8 cellular contexts compared by ENCODE assay signal in the genomic region with DNA sequence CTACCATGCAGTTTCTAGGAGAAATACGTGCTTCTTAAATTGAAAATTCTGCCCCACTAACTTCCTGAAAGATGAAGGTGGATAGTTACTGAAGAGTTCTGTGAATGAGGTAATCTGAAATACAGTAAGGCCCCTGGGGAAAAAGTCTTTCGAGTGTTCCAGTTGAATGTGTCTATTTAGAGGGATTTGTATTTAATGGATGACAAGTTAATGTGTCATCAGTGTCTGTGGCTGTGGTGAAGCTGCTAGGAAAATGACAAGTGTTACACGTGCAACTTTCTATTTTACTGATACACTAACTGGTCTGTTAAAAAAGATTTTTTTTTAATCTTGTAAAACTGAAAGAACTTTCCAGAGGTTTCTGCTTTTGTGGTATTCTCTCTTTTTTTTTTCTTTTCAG.
A peak's percentile ranks its signal among the peaks of the same experiment; 100 is the strongest.
DNase-seq lines count a peak whose midpoint lies in the region; ATAC-seq and TF ChIP-seq lines count a peak whose summit lies in the region.

No MANE protein-coding gene starts in this region.

- H3K27ac ChIP-seq in BLaER1 treated with 17β-estradiol and CSF1 and Interleukin-3, amounts not matched to agents 10 nM and 100 nM = 0 out of 22 replicates have a peak overlapping the region, but pooled peaks of 1 of the 11 experiments have one; percentile 12
- H3K27ac ChIP-seq in trophoblast cell (ENCODE audit: low read depth, low read length) (no peak overlapping the region), mesendoderm (ENCODE audit: low read depth, low read length) (no peak overlapping the region)

- no peaks in the 10 kb centered on the region for H3K36me3 ChIP-seq in BLaER1 treated with 17β-estradiol and CSF1 and Interleukin-3, amounts not matched to agents 10 nM and 100 nM
- H3K36me3 ChIP-seq in trophoblast cell (ENCODE audit: control insufficient read depth in 1 of 2, insufficient read depth in 2 of 2, low read length in 2 of 2) (no peaks in the 10 kb centered on the region), mesendoderm (ENCODE audit: control insufficient read depth, insufficient read depth, low read length) (no peaks in the 10 kb centered on the region)

- no peaks in the 10 kb centered on the region for H3K9me3 ChIP-seq in BLaER1 treated with 17β-estradiol and CSF1 and Interleukin-3, amounts not matched to agents 10 nM and 100 nM (replicated peaks in 1 of 11)
- no peaks in the 10 kb centered on the region for H3K9me3 ChIP-seq in trophoblast cell (ENCODE audit: insufficient read depth, low read depth, low read length)

- no peak overlapping the region for H3K18ac ChIP-seq in trophoblast cell (ENCODE audit: low read length)
- no peak overlapping the region for H3K18ac ChIP-seq in mesendoderm (ENCODE audit: low read length)

- no peaks in the 10 kb centered on the region for H3K9me3 Mint-ChIP-seq in activated T-helper 17 cell treated with anti-CD3 and anti-CD28 coated beads, Interleukin-2, amount 50 U/mL, for 72 hours

- H3K36me3 Mint-ChIP-seq in activated T-helper 17 cell treated with anti-CD3 and anti-CD28 coated beads, Interleukin-2, amount 50 U/mL, for 72 hours (ENCODE audit: low read depth) = no peaks in the 10 kb centered on the region

- H2AK5ac ChIP-seq in trophoblast cell (ENCODE audit: low read length) (no peak overlapping the region), mesendoderm (ENCODE audit: low read length) (no peak overlapping the region)

- no peak for TF ChIP-seq CTCF in GM20000 (IDR thresholded peaks at IDR 0.05; ENCODE audit: extremely low read depth, missing control alignments)

- H2BK5ac ChIP-seq in trophoblast cell (ENCODE audit: low read depth, low read length, poor library complexity) (no peak overlapping the region), mesendoderm (ENCODE audit: low read length) (no peak overlapping the region)

- H3K9ac ChIP-seq in BLaER1 treated with 17β-estradiol and CSF1 and Interleukin-3, amounts not matched to agents 10 nM and 100 nM = no peak overlapping the region
- H3K9ac ChIP-seq in trophoblast cell (ENCODE audit: low read length) (no peak overlapping the region), mesendoderm (ENCODE audit: low read length) (no peak overlapping the region)

- WGBS in trophoblast cell (ENCODE audit: extremely low coverage, insufficient coverage, insufficient read length) = no CpG with 5 or more reads among the region's 3 CpGs
- no CpG with 5 or more reads among the region's 3 CpGs for WGBS in mesendoderm (ENCODE audit: extremely low coverage, insufficient coverage, low lambda C conversion rate)

- H3K4me1 Mint-ChIP-seq in activated T-helper 17 cell treated with anti-CD3 and anti-CD28 coated beads, Interleukin-2, amount 50 U/mL, for 72 hours = no peaks in the 10 kb centered on the region

- no peak overlapping the region for H2BK120ac ChIP-seq in trophoblast cell (ENCODE audit: insufficient read depth, low read length, poor library complexity)
- no peak overlapping the region for H2BK120ac ChIP-seq in mesendoderm (ENCODE audit: low read depth, low read length)

- H2BK15ac ChIP-seq in mesendoderm (replicated peaks; ENCODE audit: low read depth) = no peak overlapping the region

- no peaks in the 10 kb centered on the region for H3K79me1 ChIP-seq in trophoblast cell (ENCODE audit: low read length)
- H3K79me1 ChIP-seq in mesendoderm (ENCODE audit: low read length) = no peaks in the 10 kb centered on the region

- no peak overlapping the region for H3K4me3 Mint-ChIP-seq in activated T-helper 17 cell treated with anti-CD3 and anti-CD28 coated beads, Interleukin-2, amount 50 U/mL, for 72 hours

- peaks cover 7% of the 10 kb centered on the region for H3K27me3 Mint-ChIP-seq in activated T-helper 17 cell treated with anti-CD3 and anti-CD28 coated beads, Interleukin-2, amount 50 U/mL, for 72 hours

- H3K27ac Mint-ChIP-seq in activated T-helper 17 cell treated with anti-CD3 and anti-CD28 coated beads, Interleukin-2, amount 50 U/mL, for 72 hours = no peak overlapping the region

- no peaks in the 10 kb centered on the region for H4K20me1 ChIP-seq in BLaER1 treated with 17β-estradiol and CSF1 and Interleukin-3, amounts not matched to agents 10 nM and 100 nM

- peak; percentile 80 for ATAC-seq in HG03342 (IDR thresholded peaks at IDR 0.05; ENCODE audit: unreplicated experiment)
- ATAC-seq in activated T-helper 17 cell treated with anti-CD3 and anti-CD28 coated beads, Interleukin-2, amount 50 U/mL, for 72 hours (replicated peaks) = peak; percentile 75

- DNase-seq in GM20000 (ENCODE audit: low spot score) (peak; percentile 8), trophoblast cell (no peak), mesendoderm (no peak), NCI-H146 (lab: John Stamatoyannopoulos, UW) (no peak), germinal center (ENCODE audit: low spot score) (no peak)

- H3K27me3 ChIP-seq in BLaER1 treated with 17β-estradiol and CSF1 and Interleukin-3, amounts not matched to agents 10 nM and 100 nM = no peaks in the 10 kb centered on the region
- H3K27me3 ChIP-seq in trophoblast cell (ENCODE audit: insufficient read depth, low read length) (no peaks in the 10 kb centered on the region), mesendoderm (ENCODE audit: insufficient read depth, low read length, poor library complexity) (no peaks in the 10 kb centered on the region)

- H4K91ac ChIP-seq in trophoblast cell (ENCODE audit: low read depth, low read length) = no peak overlapping the region

- no peak overlapping the region for H2BK12ac ChIP-seq in trophoblast cell (ENCODE audit: low read length)

- H4K8ac ChIP-seq in trophoblast cell (ENCODE audit: low read depth, low read length) (no peak overlapping the region), mesendoderm (ENCODE audit: low read depth, low read length) (no peak overlapping the region)

- H3K79me2 ChIP-seq in trophoblast cell (ENCODE audit: control insufficient read depth, insufficient read depth, low read length, poor library complexity) = no peaks in the 10 kb centered on the region
- H3K79me2 ChIP-seq in mesendoderm (ENCODE audit: control insufficient read depth, insufficient read depth, low read length) = no peaks in the 10 kb centered on the region

- H4K5ac ChIP-seq in mesendoderm (ENCODE audit: low read length) = no peak overlapping the region

- no peak overlapping the region for H4K12ac ChIP-seq in trophoblast cell (ENCODE audit: low read depth, low read length)

- H3K23ac ChIP-seq in trophoblast cell (ENCODE audit: low read length) (no peak overlapping the region), mesendoderm (ENCODE audit: low read length) (no peak overlapping the region)

- no peak overlapping the region for H3K56ac ChIP-seq in mesendoderm (ENCODE audit: low read length)

- H3K4me1 ChIP-seq in BLaER1 treated with 17β-estradiol and CSF1 and Interleukin-3, amounts not matched to agents 10 nM and 100 nM = peaks cover 0 to 16% (median 13%) of the 10 kb centered on the region in 10 experiments; a peak in 15 of 20 replicates
- H3K4me1 ChIP-seq in trophoblast cell (ENCODE audit: control insufficient read depth in 1 of 2, insufficient read depth in 2 of 2, low read length in 2 of 2) = no peaks in the 10 kb centered on the region
- H3K4me1 ChIP-seq in mesendoderm (ENCODE audit: control insufficient read depth, low read depth, low read length) = no peaks in the 10 kb centered on the region

- H3K14ac ChIP-seq in trophoblast cell (ENCODE audit: low read length) = no peak overlapping the region

- peak overlapping the region in 9 of 11 experiments; percentile 10 to 41 (median 32); a peak in 11 of 22 replicates for H3K4me2 ChIP-seq in BLaER1 treated with 17β-estradiol and CSF1 and Interleukin-3, amounts not matched to agents 10 nM and 100 nM
- H3K4me2 ChIP-seq in trophoblast cell (ENCODE audit: low read length) (no peak overlapping the region), mesendoderm (ENCODE audit: low read length) (no peak overlapping the region)

- no peak overlapping the region for H2AFZ ChIP-seq in trophoblast cell (ENCODE audit: insufficient read depth, low read length, poor library complexity)

- no peak overlapping the region for H3K4me3 ChIP-seq in BLaER1 treated with 17β-estradiol and CSF1 and Interleukin-3, amounts not matched to agents 10 nM and 100 nM
- H3K4me3 ChIP-seq in trophoblast cell (ENCODE audit: low read depth, low read length) (no peak overlapping the region), mesendoderm (ENCODE audit: low read length) (no peak overlapping the region)

- H3K4ac ChIP-seq in trophoblast cell (ENCODE audit: low read depth, low read length) (no peak overlapping the region), mesendoderm (ENCODE audit: low read depth, low read length) (no peak overlapping the region)

Comparison
In these comparisons a context has a peak if more than half of its experiments do, and no peak if none do; other contexts are left out.
1. H3K4me2 ChIP-seq: peak in BLaER1 treated with 17β-estradiol and CSF1 and Interleukin-3, amounts not matched to agents 10 nM and 100 nM (9 of 11); none in trophoblast cell (single experiment) and mesendoderm (single experiment).